1 cellular context compared by ENCODE assay signal in the genomic region with DNA sequence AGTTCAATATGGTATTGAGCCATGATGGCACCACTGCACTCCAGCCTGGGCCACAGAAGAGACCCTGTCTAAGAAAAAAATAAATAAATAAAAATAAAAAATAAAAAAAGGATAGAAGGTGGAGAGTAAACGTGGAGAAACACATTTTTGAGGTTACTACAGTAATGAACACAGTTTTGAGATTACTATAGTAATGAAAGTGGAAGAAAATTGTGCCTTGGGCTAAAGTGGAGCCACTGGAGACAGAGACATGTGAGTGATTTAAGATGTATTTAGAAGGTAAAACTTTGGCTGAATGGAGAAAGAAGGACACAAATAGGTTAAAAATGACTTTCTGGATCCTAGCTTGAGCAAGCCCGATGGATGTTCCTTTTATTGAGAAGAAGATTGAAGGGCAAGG.
TF ChIP-seq lines count a peak whose summit lies in the region.

No MANE protein-coding gene starts in this region.

TF ChIP-seq in SK-N-SH, 30 proteins besides CTCF, POLR2A, EP300 and RAD21 (continued from another document):
- no peak for TF ChIP-seq MEF2A (IDR thresholded peaks at IDR 0.05; ENCODE audit: borderline replicate concordance, low read depth)
- TF ChIP-seq, protein P1, sequence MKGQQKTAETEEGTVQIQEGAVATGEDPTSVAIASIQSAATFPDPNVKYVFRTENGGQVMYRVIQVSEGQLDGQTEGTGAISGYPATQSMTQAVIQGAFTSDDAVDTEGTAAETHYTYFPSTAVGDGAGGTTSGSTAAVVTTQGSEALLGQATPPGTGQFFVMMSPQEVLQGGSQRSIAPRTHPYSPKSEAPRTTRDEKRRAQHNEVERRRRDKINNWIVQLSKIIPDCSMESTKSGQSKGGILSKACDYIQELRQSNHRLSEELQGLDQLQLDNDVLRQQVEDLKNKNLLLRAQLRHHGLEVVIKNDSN (IDR thresholded peaks at IDR 0.05; ENCODE audit: borderline replicate concordance, low read depth): no peak
